In the genomic region with DNA sequence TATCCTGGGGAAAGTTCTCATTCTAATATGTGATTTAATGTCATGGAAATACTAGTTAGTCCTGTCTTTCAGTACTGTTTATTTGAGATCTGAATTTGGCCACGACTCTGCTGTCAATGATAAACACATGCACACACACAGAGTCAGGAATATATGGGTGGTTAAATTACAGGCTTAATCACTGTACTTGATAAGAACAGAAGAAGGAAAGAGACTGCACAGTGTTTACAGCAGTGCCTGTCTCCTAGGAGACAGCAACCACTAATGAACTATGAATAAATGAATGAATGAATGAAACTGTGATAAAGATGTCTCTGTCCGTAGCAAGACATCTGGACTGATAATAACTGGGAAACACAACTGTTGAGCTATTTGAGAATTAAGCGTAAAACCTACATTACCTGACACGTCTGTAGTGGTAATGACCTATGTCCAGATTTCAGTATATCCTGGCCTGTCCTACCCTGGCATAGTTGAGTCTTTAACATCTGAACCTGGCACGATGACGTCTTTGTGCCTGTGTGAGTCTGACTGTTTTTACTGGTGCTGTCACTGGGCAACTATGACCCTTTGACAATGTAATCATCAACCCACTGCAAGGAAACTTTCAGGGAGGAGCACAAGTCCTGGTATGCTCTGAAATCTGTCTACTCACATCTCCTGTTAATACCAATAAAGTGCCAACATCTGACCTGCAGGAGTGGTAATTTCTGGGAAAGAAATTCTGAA, we compare ENCODE assay signal across 25 cellular contexts.
A peak's percentile ranks its signal among the peaks of the same experiment; 100 is the strongest.
DNase-seq lines count a peak whose midpoint lies in the region; ATAC-seq, FAIRE-seq and TF ChIP-seq lines count a peak whose summit lies in the region.
"Had no signal": no experiment of that assay in that cellular context is flagged by ENCODE, and none has a peak within 500 bp of the region (broad histone marks: within the 10 kb centered on the region; RNA-seq: fewer than 3 reads in every experiment).

No MANE protein-coding gene starts in this region.

- H2AFZ ChIP-seq in HepG2 (ENCODE audit: low read length) = no peak overlapping the region
- H2AFZ ChIP-seq: GM23338 had no signal

- TF ChIP-seq RAD21 in HepG2 (CRISPR knock-in tag; IDR thresholded peaks at IDR 0.05) = no peak

- H3K27ac ChIP-seq in HepG2 (ENCODE audit: extremely low read length, insufficient read depth, low read length) = no peak overlapping the region
- no peak overlapping the region for H3K27ac ChIP-seq in right lobe of liver
- peak overlapping the region in 1 of 2 donors; percentile 58 for H3K27ac ChIP-seq in small intestine (ENCODE audit: low read depth in 1 of 2, low read length in 1 of 2)
- H3K27ac ChIP-seq: A549; BLaER1 treated with 17β-estradiol and CSF1 and Interleukin-3, amounts not matched to agents 10 nM and 100 nM had no signal

- H3K36me3 ChIP-seq in HepG2 (replicated peaks in 1 of 2; ENCODE audit: control insufficient read depth in 1 of 2, insufficient read depth in 2 of 2, low read length in 2 of 2) (no peaks in the 10 kb centered on the region), right lobe of liver (no peaks in the 10 kb centered on the region), small intestine (ENCODE audit: control insufficient read depth in 2 of 2, insufficient read depth in 2 of 2, low read length in 2 of 2) (no peaks in the 10 kb centered on the region)
- H3K36me3 ChIP-seq: BE2C; BLaER1 treated with 17β-estradiol and CSF1 and Interleukin-3, amounts not matched to agents 10 nM and 100 nM had no signal

- 17% methylated on average over 6 of the region's 6 CpGs for WGBS in HepG2 (ENCODE audit: low lambda C conversion rate)
- 35% methylated on average over 6 of the region's 6 CpGs for WGBS in right lobe of liver (ENCODE audit: insufficient coverage, low coverage, low lambda C conversion rate, missing lambda C conversion rate)
- WGBS in small intestine, 3 donors = 12 to 54% (median 25%) methylated on average over 6 of the region's 6 CpGs

- FAIRE-seq in HepG2 (lab: Jason Lieb, UNC) (no peak), small intestine (lab: Jason Lieb, UNC) (no peak)
- FAIRE-seq: A549, D721Med, GM12891, GM18507 had no signal

- H3K27me3 ChIP-seq in HepG2 (ENCODE audit: control insufficient read depth in 1 of 2, insufficient read depth in 2 of 2, low read length in 2 of 2) (no peaks in the 10 kb centered on the region; a peak in 1 of 5 replicates), right lobe of liver (no peaks in the 10 kb centered on the region), small intestine (ENCODE audit: control insufficient read depth in 2 of 2, insufficient read depth in 2 of 2, low read length in 2 of 2) (no peaks in the 10 kb centered on the region)
- H3K27me3 ChIP-seq: BE2C; BLaER1 treated with 17β-estradiol and CSF1 and Interleukin-3, amounts not matched to agents 10 nM and 100 nM had no signal

- H3K9ac ChIP-seq in HepG2 (ENCODE audit: insufficient read depth, low read depth, low read length) = no peak overlapping the region
- H3K9ac ChIP-seq: BLaER1 treated with 17β-estradiol and CSF1 and Interleukin-3, amounts not matched to agents 10 nM and 100 nM had no signal

- no TSS peak for BruUV-seq in HepG2 (replicated peaks; lab: Mats Ljungman, UMichigan)

- ATAC-seq in HepG2 (no peak), right lobe of liver (no peak), HG03457 (IDR thresholded peaks at IDR 0.05; ENCODE audit: unreplicated experiment) (no peak), left ventricle myocardium superior (no peak)
- ATAC-seq: A549, GM23338, HCT116 had no signal

- POLR2A ChIA-PET in HepG2 (lab: Yijun Ruan, JAX) = no interaction called here

- DNase-seq in HepG2 (ENCODE audit: low spot score) (no peak), right lobe of liver (no peak), kidney tubule cell (ENCODE audit: low spot score) (peak; percentile 20), mucosa of gallbladder (ENCODE audit: low spot score) (peak; percentile 16), small intestine (peak; percentile 93), mesenteric fat pad (ENCODE audit: low spot score) (no peak), left ventricle myocardium superior (no peak)
- DNase-seq: 8988T; ACHN; AML-193; BE2C; CD4-positive, alpha-beta T cell; CD8-positive, alpha-beta memory T cell; DMS 273 treated with DMSO at 0.1 percent for 48 hours; DMS53; GF-D8; H9 had no signal

- TF ChIP-seq EP300 in HepG2 (IDR thresholded peaks at IDR 0.05; ENCODE audit: low read depth in 2 of 2, low read length in 2 of 2) (no peak), HepG2 (CRISPR knock-in tag; IDR thresholded peaks at IDR 0.05; ENCODE audit: borderline replicate concordance) (no peak)

- no peaks in the 10 kb centered on the region for H3K79me2 ChIP-seq in HepG2 (ENCODE audit: insufficient read depth, low read length)

- no peak for TF ChIP-seq CTCF in HepG2 (CRISPR knock-in tag; IDR thresholded peaks at IDR 0.05)
- TF ChIP-seq CTCF in right lobe of liver (IDR thresholded peaks at IDR 0.05) = no peak

- H3K4me1 ChIP-seq in HepG2 (ENCODE audit: insufficient read depth, low read length) (no peaks in the 10 kb centered on the region), right lobe of liver (no peaks in the 10 kb centered on the region), small intestine (ENCODE audit: control insufficient read depth in 2 of 2, insufficient read depth in 1 of 2, low read depth in 1 of 2, low read length in 1 of 2) (peaks cover 0 to 2% of the 10 kb centered on the region in 2 donors)
- H3K4me1 ChIP-seq: A549; BE2C; BLaER1 treated with 17β-estradiol and CSF1 and Interleukin-3, amounts not matched to agents 10 nM and 100 nM had no signal

- H4K20me1 ChIP-seq in HepG2 (ENCODE audit: insufficient read depth, low read length) = no peaks in the 10 kb centered on the region
- H4K20me1 ChIP-seq: BLaER1 treated with 17β-estradiol and CSF1 and Interleukin-3, amounts not matched to agents 10 nM and 100 nM had no signal

- no peak overlapping the region for H3K4me3 ChIP-seq in HepG2 (replicated peaks in 1 of 3; ENCODE audit: insufficient read depth in 1 of 3, low read depth in 2 of 3, low read length in 3 of 3)
- no peak overlapping the region for H3K4me3 ChIP-seq in right lobe of liver
- H3K4me3 ChIP-seq in small intestine (ENCODE audit: low read depth in 1 of 2, low read length in 2 of 2) = no peak overlapping the region
- H3K4me3 ChIP-seq: A549; BLaER1 treated with 17β-estradiol and CSF1 and Interleukin-3, amounts not matched to agents 10 nM and 100 nM; GM23338 had no signal

- intact Hi-C loops in HepG2 (cut with micrococcal nuclease; ENCODE audit: unreplicated experiment) (no loop called here), right lobe of liver (cut with DNase I) (no loop called here), left ventricle myocardium superior (cut with micrococcal nuclease) (no loop called here)

- CTCF ChIA-PET in HepG2 (lab: Yijun Ruan, JAX; ENCODE audit: low intra/inter-chr PET ratio, low total read pairs) = no interaction called here

- H3K9me3 ChIP-seq in HepG2 (ENCODE audit: low read length) (peaks cover 21% of the 10 kb centered on the region), right lobe of liver (no peaks in the 10 kb centered on the region), small intestine (ENCODE audit: control insufficient read depth, low read depth) (no peaks in the 10 kb centered on the region)
- H3K9me3 ChIP-seq: A549; BLaER1 treated with 17β-estradiol and CSF1 and Interleukin-3, amounts not matched to agents 10 nM and 100 nM had no signal

- TF ChIP-seq POLR2A in HepG2 (IDR thresholded peaks at IDR 0.05; ENCODE audit: insufficient read depth in 1 of 2, low read depth in 2 of 2, low read length in 2 of 2) = no peak
- TF ChIP-seq POLR2A in right lobe of liver (IDR thresholded peaks at IDR 0.05) = no peak

- in situ Hi-C loops in HepG2 (cut with HindIII; ENCODE audit: extremely low pct_ligation_motif_present, low pct_unique_long_range_greater_than_20kb) = no loop called here

- H3K4me2 ChIP-seq in HepG2 (ENCODE audit: low read depth, low read length) = no peak overlapping the region
- H3K4me2 ChIP-seq: A549; BLaER1 treated with 17β-estradiol and CSF1 and Interleukin-3, amounts not matched to agents 10 nM and 100 nM; GM23338 had no signal

TF ChIP-seq in HepG2, 621 proteins besides CTCF, POLR2A, EP300 and RAD21:
- TF ChIP-seq CREB1 (IDR thresholded peaks at IDR 0.05) (0 out of 2 replicates have a peak, but pooled peaks have one; percentile 9), CREB1 (CRISPR knock-in tag; IDR thresholded peaks at IDR 0.05) (no peak), ZNF557 (CRISPR knock-in tag; IDR thresholded peaks at IDR 0.05) (no peak)

Comparison
In these comparisons a context has a peak if more than half of its experiments do, and no peak if none do; other contexts are left out.
1. DNase-seq: peak in kidney tubule cell (single experiment), mucosa of gallbladder (single experiment) and small intestine (single experiment); none in HepG2 (single experiment), right lobe of liver (0 of 3), mesenteric fat pad (single experiment) and left ventricle myocardium superior (single experiment).